ENCODE assay signal across 1 cellular context in the genomic region with DNA sequence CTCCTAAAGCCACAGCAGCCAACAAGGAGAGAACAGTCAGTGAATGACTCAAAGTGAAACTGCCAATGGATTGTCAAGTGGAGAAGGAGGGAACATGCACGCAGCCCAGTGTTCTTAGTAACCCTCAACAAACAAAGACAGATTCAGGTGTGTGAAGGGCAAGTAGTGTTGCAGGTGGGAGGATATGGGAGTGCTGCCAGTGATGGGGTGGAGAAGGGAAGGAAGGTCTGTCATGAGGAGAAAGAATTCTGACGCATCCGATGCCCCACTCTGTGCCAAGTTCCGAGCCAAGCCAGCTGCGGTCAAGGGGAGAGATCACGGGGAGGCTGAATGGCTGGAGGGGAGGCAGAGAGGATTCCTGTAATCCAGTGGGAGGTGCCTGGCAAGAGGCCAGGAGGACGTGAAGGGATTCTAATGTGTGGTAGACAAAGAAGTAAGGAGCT.
TF ChIP-seq lines count a peak whose summit lies in the region.

No MANE protein-coding gene starts in this region.

TF ChIP-seq in IMR-90, 13 proteins besides CTCF, POLR2A, EP300 and RAD21 (continued from another document):
- no peak for TF ChIP-seq CHD1 (IDR thresholded peaks at IDR 0.05; ENCODE audit: low read depth, low read length)
- no peak for TF ChIP-seq USF2 (IDR thresholded peaks at IDR 0.05; ENCODE audit: low read depth, low read length)
- TF ChIP-seq BHLHE40 (IDR thresholded peaks at IDR 0.05; ENCODE audit: low read depth, low read length), result no peak
- no peak for TF ChIP-seq RCOR1 (IDR thresholded peaks at IDR 0.05; ENCODE audit: insufficient replicate concordance, low read length)
- TF ChIP-seq SMC3 (IDR thresholded peaks at IDR 0.05; ENCODE audit: low read depth, low read length), result no peak
- TF ChIP-seq MXI1 (IDR thresholded peaks at IDR 0.05; ENCODE audit: borderline replicate concordance, low read depth, low read length), result no peak
- no peak for TF ChIP-seq MAFK (IDR thresholded peaks at IDR 0.05; ENCODE audit: low read depth, low read length)
- TF ChIP-seq FOS (IDR thresholded peaks at IDR 0.05; ENCODE audit: low read depth, low read length), result no peak
- no peak for TF ChIP-seq ELK1 (IDR thresholded peaks at IDR 0.05; ENCODE audit: borderline replicate concordance, low read depth, low read length)
